In the genomic region with DNA sequence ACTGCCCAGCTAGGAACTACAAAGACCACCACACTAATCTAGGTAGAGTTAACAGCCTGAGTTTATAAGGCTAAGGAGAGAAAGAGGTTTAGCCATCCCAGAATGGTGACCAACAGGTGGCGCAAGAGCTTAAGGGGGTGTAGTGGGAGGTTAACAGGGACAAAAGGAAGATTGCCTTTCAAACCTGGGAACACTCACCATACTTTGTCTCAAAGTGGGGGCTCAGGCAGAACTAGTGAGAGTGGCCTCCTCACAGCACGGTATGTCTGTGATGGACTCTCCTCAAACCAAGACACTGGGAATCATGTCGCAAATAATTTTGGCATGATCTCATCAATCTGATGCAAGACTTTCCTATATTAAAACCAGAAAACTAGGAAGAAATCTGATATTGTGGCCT, we compare ENCODE assay signal across 8 cellular contexts. TPM values are rescaled to one million over a fixed set of nuclear protein-coding genes. Genes with fewer than 3 reads are reported as not detected.
DNase-seq lines count a peak whose midpoint lies in the region; ATAC-seq, FAIRE-seq and TF ChIP-seq lines count a peak whose summit lies in the region.

No MANE protein-coding gene starts in this region.

- no peaks in the 10 kb centered on the region for H3K9me3 Mint-ChIP-seq in activated T-helper 17 cell treated with anti-CD3 and anti-CD28 coated beads, Interleukin-2, amount 50 U/mL, for 72 hours

- ATAC-seq in Panc1: peak; percentile 58; the same call in 1 of the 2 replicates
- peak; percentile 50 for ATAC-seq in activated T-helper 17 cell treated with anti-CD3 and anti-CD28 coated beads, Interleukin-2, amount 50 U/mL, for 72 hours (replicated peaks)
- no peak for ATAC-seq in HG03342 (IDR thresholded peaks at IDR 0.05; ENCODE audit: unreplicated experiment)

- H3K27me3 ChIP-seq in A673 (replicated peaks; ENCODE audit: insufficient read depth, low read depth, low read length, poor library complexity) (no peaks in the 10 kb centered on the region), Panc1 (ENCODE audit: control insufficient read depth, insufficient read depth, low read length) (no peaks in the 10 kb centered on the region), left ventricle myocardium inferior (ENCODE audit: low read depth) (no peaks in the 10 kb centered on the region)

- DNase-seq in A673 (ENCODE audit: low spot score) (peak; percentile 42), GM12891 (ENCODE audit: insufficient read length, low spot score) (no peak), Panc1 (ENCODE audit: low read depth, low spot score) (no peak), left ventricle myocardium inferior (no peak), AG08396 (ENCODE audit: low spot score) (no peak)
- peak; percentile 47 for DNase-seq in stimulated activated CD4-positive, alpha-beta T cell treated with anti-CD3 and anti-CD28 coated beads, Interleukin-2, amount 100 ng/mL, for 4 hours (ENCODE audit: low read depth)

- no peak for TF ChIP-seq POLR2A in GM12891 (IDR thresholded peaks at IDR 0.05; ENCODE audit: low read depth, low read length)

- H3K9me3 ChIP-seq in A673 (ENCODE audit: low read depth, low read length, poor library complexity, severe bottlenecking): no peaks in the 10 kb centered on the region
- H3K9me3 ChIP-seq in Panc1 (ENCODE audit: control insufficient read depth, insufficient read depth, low read depth, low read length): no peaks in the 10 kb centered on the region
- H3K9me3 ChIP-seq in left ventricle myocardium inferior (replicated peaks): no peaks in the 10 kb centered on the region

- BruUV-seq in A673 (replicated peaks; lab: Mats Ljungman, UMichigan) (no TSS peak), Panc1 (replicated peaks; lab: Mats Ljungman, UMichigan) (no TSS peak)

- H3K36me3 Mint-ChIP-seq in activated T-helper 17 cell treated with anti-CD3 and anti-CD28 coated beads, Interleukin-2, amount 50 U/mL, for 72 hours (ENCODE audit: low read depth): peaks cover 100% of the 10 kb centered on the region

- in situ Hi-C loops in Panc1 (cut with HindIII; ENCODE audit: low pct_unique_long_range_greater_than_20kb, low sequenced_read_pairs): no loop called here

- no peak overlapping the region for H3K4me3 ChIP-seq in A673 (ENCODE audit: low read depth, low read length, poor library complexity, severe bottlenecking)
- H3K4me3 ChIP-seq in Panc1 (ENCODE audit: low read depth in 2 of 2, low read length in 2 of 2): no peak overlapping the region
- H3K4me3 ChIP-seq in left ventricle myocardium inferior: no peak overlapping the region

- H3K36me3 ChIP-seq in A673 (ENCODE audit: insufficient read depth, low read length, poor library complexity, severe bottlenecking) (peaks cover 61% of the 10 kb centered on the region), Panc1 (ENCODE audit: control insufficient read depth, insufficient read depth, low read length) (peaks cover 34% of the 10 kb centered on the region), left ventricle myocardium inferior (peaks cover 91% of the 10 kb centered on the region)

- H3K4me1 ChIP-seq in A673 (ENCODE audit: insufficient read depth, low read length, poor library complexity, severe bottlenecking): peaks cover 19% of the 10 kb centered on the region
- no peaks in the 10 kb centered on the region for H3K4me1 ChIP-seq in Panc1 (ENCODE audit: control insufficient read depth, insufficient read depth, low read length)
- peaks cover 15% of the 10 kb centered on the region for H3K4me1 ChIP-seq in left ventricle myocardium inferior

- H3K4me1 Mint-ChIP-seq in activated T-helper 17 cell treated with anti-CD3 and anti-CD28 coated beads, Interleukin-2, amount 50 U/mL, for 72 hours: no peaks in the 10 kb centered on the region

- H3K27me3 Mint-ChIP-seq in activated T-helper 17 cell treated with anti-CD3 and anti-CD28 coated beads, Interleukin-2, amount 50 U/mL, for 72 hours: no peaks in the 10 kb centered on the region

- intact Hi-C loops in A673 (cut with micrococcal nuclease; ENCODE audit: unreplicated experiment) (loop anchor here (2.0 kb wide), 1 partner anchor 150 kb away; no protein-coding TSS in a partner anchor), Panc1 (cut with micrococcal nuclease; ENCODE audit: unreplicated experiment) (no loop called here), left ventricle myocardium inferior (cut with micrococcal nuclease) (loop anchor here (5.0 kb wide), 1 partner anchor 150 kb away; no protein-coding TSS in a partner anchor)

- TF ChIP-seq CTCF in A673 (conservative IDR thresholded peaks at IDR 0.05; ENCODE audit: low read depth, low read length) (peak; percentile 49), Panc1 (IDR thresholded peaks at IDR 0.05) (peak; percentile 69), left ventricle myocardium inferior (IDR thresholded peaks at IDR 0.05; ENCODE audit: borderline replicate concordance) (peak; percentile 50)

- H3K27ac ChIP-seq in A673 (ENCODE audit: low read depth, low read length, poor library complexity, severe bottlenecking) (peak overlapping the region; percentile 47), Panc1 (ENCODE audit: low read length) (no peak overlapping the region), left ventricle myocardium inferior (replicated peaks) (no peak overlapping the region)

- H3K4me3 Mint-ChIP-seq in activated T-helper 17 cell treated with anti-CD3 and anti-CD28 coated beads, Interleukin-2, amount 50 U/mL, for 72 hours: no peak overlapping the region

- CTCF ChIA-PET in A673 (lab: Charles Lee): no interaction called here
- CTCF ChIA-PET in Panc1 (lab: Charles Lee): interaction anchor here (0.6 to 0.7 kb wide), 2 partner anchors 69 to 112 kb away, joined by 3 read pairs; no protein-coding TSS in a partner anchor

- H3K27ac Mint-ChIP-seq in activated T-helper 17 cell treated with anti-CD3 and anti-CD28 coated beads, Interleukin-2, amount 50 U/mL, for 72 hours: no peak overlapping the region

- POLR2A ChIA-PET in A673 (lab: Charles Lee; ENCODE audit: low non-redundant PET) (no interaction called here), Panc1 (lab: Charles Lee) (interaction anchor here (0.6 kb wide), 1 partner anchor 563 kb away, joined by 7 read pairs; no protein-coding TSS in a partner anchor)

- FAIRE-seq in GM12891 (lab: Jason Lieb, UNC): peak; percentile 78

TF ChIP-seq in GM12891, 5 proteins besides CTCF, POLR2A, EP300 and RAD21:
- TF ChIP-seq PAX5 (IDR thresholded peaks at IDR 0.05; ENCODE audit: insufficient read depth, low read length, severe bottlenecking): no peak
- no peak for TF ChIP-seq POU2F2 (IDR thresholded peaks at IDR 0.05; ENCODE audit: low read depth, low read length)

RNA-seq across cellular contexts. Expression of a gene that starts 23.4 kb away (rescaled TPM):
- 133 and 134 TPM in 2 replicates for total RNA-seq in A673 (2021)
- polyA plus RNA-seq in GM12891 (2012; ENCODE audit: low read depth, missing spikeins): 102 TPM
- total RNA-seq in Panc1 (2021; ENCODE audit: unreplicated experiment): 125 TPM
- 152 TPM for polyA plus RNA-seq in Panc1 (2012; ENCODE audit: insufficient read length)
- 100 to 1,000 TPM; 182 to 306 TPM for total RNA-seq in activated T-helper 17 cell treated with anti-CD3 and anti-CD28 coated beads, Interleukin-2, amount 50 U/mL, for 72 hours
- total RNA-seq in left ventricle myocardium inferior: 344 TPM

Comparison
In these comparisons a context has a peak if more than half of its experiments do, and no peak if none do; other contexts are left out.
1. DNase-seq: peak in A673 (single experiment) and stimulated activated CD4-positive, alpha-beta T cell treated with anti-CD3 and anti-CD28 coated beads, Interleukin-2, amount 100 ng/mL, for 4 hours (single experiment); none in GM12891 (single experiment), Panc1 (single experiment), left ventricle myocardium inferior (single experiment) and AG08396 (single experiment).
2. Peak in every context shown above with its lines, with median percentiles within 50 percentile points of each other: CTCF ChIP-seq.